ENCODE assay signal across 1 cellular context in genomic region chr3:30617653-30618052, GRCh38.
TF ChIP-seq lines count a peak whose summit lies in the region.

No MANE protein-coding gene starts in this region.

TF ChIP-seq in IMR-90, 13 proteins besides CTCF, POLR2A, EP300 and RAD21:
- no peak for TF ChIP-seq ELK1 (IDR thresholded peaks at IDR 0.05; ENCODE audit: borderline replicate concordance, low read depth, low read length)
- no peak for TF ChIP-seq CEBPB (IDR thresholded peaks at IDR 0.05; ENCODE audit: low read depth, low read length)
- no peak for TF ChIP-seq RCOR1 (IDR thresholded peaks at IDR 0.05; ENCODE audit: insufficient replicate concordance, low read length)
- no peak for TF ChIP-seq FOS (IDR thresholded peaks at IDR 0.05; ENCODE audit: low read depth, low read length)
- TF ChIP-seq MAFK (IDR thresholded peaks at IDR 0.05; ENCODE audit: low read depth, low read length): no peak
- TF ChIP-seq SMC3 (IDR thresholded peaks at IDR 0.05; ENCODE audit: low read depth, low read length): no peak
